In the genomic region with DNA sequence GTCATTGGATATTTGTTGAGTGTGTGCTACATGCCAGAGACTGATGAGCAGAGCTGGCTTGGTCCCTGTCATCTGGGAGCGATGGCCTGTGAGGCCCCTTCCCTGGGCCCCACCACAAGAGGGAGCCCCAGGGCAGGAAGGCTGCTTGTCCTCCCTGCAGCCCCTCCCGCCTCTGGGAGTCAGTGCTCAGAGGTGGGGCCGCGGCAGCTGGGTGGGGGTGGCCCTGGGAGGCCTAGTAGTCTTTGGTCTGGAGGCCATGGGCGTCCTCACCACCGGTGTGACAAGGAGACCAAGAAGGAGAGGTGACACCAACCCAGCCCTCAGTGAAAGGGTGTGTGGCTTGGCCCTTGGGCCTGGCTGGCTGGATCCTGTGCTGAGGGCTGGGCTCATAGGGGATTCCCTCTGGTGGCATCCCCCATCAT, we compare ENCODE assay signal across 8 cellular contexts.
DNase-seq lines count a peak whose midpoint lies in the region; ATAC-seq and TF ChIP-seq lines count a peak whose summit lies in the region.

No MANE protein-coding gene starts in this region.

- ATAC-seq in GM18858 (IDR thresholded peaks at IDR 0.05; ENCODE audit: unreplicated experiment) = no peak

- H3K27ac ChIP-seq in VCaP = no peak overlapping the region

- DNase-seq in COR-L47 (lab: John Stamatoyannopoulos, UW) = peak; percentile 18
- peak; percentile 29 for DNase-seq in GM19240 (ENCODE audit: insufficient read length, low spot score)
- DNase-seq in kidney epithelial cell (ENCODE audit: low read depth) = no peak
- no peak for DNase-seq in NCI-H1105 (lab: John Stamatoyannopoulos, UW)
- DNase-seq in NCI-H510A treated with DMSO at 0.1 percent for 48 hours (lab: John Stamatoyannopoulos, UW) = no peak
- no peak for DNase-seq in NCI-H1930 (lab: John Stamatoyannopoulos, UW)

- H3K36me3 ChIP-seq in kidney epithelial cell (ENCODE audit: control insufficient read depth, insufficient read depth, low read length) = no peaks in the 10 kb centered on the region

- TF ChIP-seq CTCF in VCaP (conservative IDR thresholded peaks at IDR 0.05) = peak; percentile 79
- TF ChIP-seq CTCF in kidney epithelial cell (IDR thresholded peaks at IDR 0.05; ENCODE audit: insufficient read depth, low read length, poor library complexity, severe bottlenecking) = peak; percentile 58

- no peak overlapping the region for H3K4me3 ChIP-seq in kidney epithelial cell (ENCODE audit: low read depth, low read length)

- H3K27me3 ChIP-seq in kidney epithelial cell (ENCODE audit: control insufficient read depth, insufficient read depth, low read length) = no peaks in the 10 kb centered on the region

Comparison
In these comparisons a context has a peak if more than half of its experiments do, and no peak if none do; other contexts are left out.
1. DNase-seq: peak in COR-L47 (single experiment) and GM19240 (single experiment); none in kidney epithelial cell (single experiment), NCI-H1105 (single experiment), NCI-H510A treated with DMSO at 0.1 percent for 48 hours (single experiment) and NCI-H1930 (0 of 2).